15 cellular contexts compared by ENCODE assay signal in the genomic region with DNA sequence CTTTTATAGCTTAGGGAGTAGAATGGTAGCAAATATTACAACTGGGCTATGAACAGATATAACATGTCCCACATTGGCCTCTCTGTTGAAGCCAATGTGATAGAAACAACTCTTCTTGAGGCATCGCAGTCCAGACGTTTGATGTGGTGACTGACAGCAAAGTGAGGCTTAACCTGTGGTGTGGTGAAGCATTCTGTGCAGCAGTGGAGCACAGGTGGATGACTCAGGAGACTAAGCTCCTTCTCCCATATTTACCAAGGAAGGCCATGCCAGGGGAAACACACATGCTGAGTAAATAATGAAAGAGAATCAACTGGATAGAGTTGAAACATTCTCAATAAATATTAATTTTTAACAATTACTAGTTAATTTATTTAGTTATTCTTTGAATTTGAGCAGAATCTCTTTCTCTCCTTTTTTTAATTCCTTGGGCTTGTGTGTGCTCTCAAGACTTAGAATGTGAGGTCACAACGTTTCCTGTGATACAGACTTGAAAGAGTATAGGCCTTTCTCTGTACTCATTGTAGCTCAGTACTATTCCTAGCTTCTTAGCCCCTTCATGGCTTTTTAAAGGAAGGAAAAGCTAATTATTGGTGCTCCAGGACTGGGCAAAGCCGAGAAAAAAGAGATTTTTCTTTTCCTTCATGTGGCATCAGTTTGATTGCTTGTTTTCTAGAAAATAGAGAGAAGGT.
"Had no signal": no experiment of that assay in that cellular context is flagged by ENCODE, and none has a peak within 500 bp of the region (broad histone marks: within the 10 kb centered on the region; RNA-seq: fewer than 3 reads in every experiment).

No MANE protein-coding gene starts in this region.

- H3K4me3 ChIP-seq: coronary artery, lower lobe of right lung, neural progenitor cell, ovary, testis, uterus had no signal

- ATAC-seq: lower lobe of right lung; stimulated activated naive CD8-positive, alpha-beta T cell treated with anti-CD3 and anti-CD28 coated beads, Interleukin-15, amount 100 ng/mL, for 72 hours had no signal

- H3K36me3 ChIP-seq: lower lobe of right lung, neural progenitor cell, ovary, uterus had no signal

- H3K9me3 ChIP-seq: lower lobe of right lung, ovary, testis, uterus had no signal

- DNase-seq: activated CD4-positive, CD25-positive, alpha-beta regulatory T cell; activated T-cell treated with anti-CD3 and anti-CD28 coated beads, Interleukin-2, amount 50 U/mL, for 48 hours; central memory CD4-positive, alpha-beta T cell; effector CD4-positive, alpha-beta T cell; hippocampal formation; lower lobe of right lung; midbrain; ovary; stimulated activated CD4-positive, alpha-beta T cell treated with anti-CD3 and anti-CD28 coated beads, Interleukin-15, amount 100 ng/mL, for 24 hours; stimulated activated CD4-positive, alpha-beta T cell treated with anti-CD3 and anti-CD28 coated beads, Interleukin-4, amount 100 ng/mL, for 24 hours; stimulated activated naive CD8-positive, alpha-beta T cell treated with anti-CD3 and anti-CD28 coated beads, Interleukin-15, amount 100 ng/mL, for 72 hours; testis; uterus had no signal

- H3K4me1 ChIP-seq: lower lobe of right lung, neural progenitor cell, testis, uterus had no signal

- H3K27me3 ChIP-seq: neural progenitor cell, ovary, testis, uterus had no signal

- H3K27ac ChIP-seq: coronary artery, lower lobe of right lung, neural progenitor cell, ovary, testis, uterus had no signal
